Comparison of ENCODE assay signal across 27 cellular contexts in genomic region chr10:129694184-129694583, GRCh38.
A peak's percentile ranks its signal among the peaks of the same experiment; 100 is the strongest.
DNase-seq lines count a peak whose midpoint lies in the region; ATAC-seq, FAIRE-seq and TF ChIP-seq lines count a peak whose summit lies in the region.
"Had no signal": no experiment of that assay in that cellular context is flagged by ENCODE, and none has a peak within 500 bp of the region (broad histone marks: within the 10 kb centered on the region; RNA-seq: fewer than 3 reads in every experiment).

No MANE protein-coding gene starts in this region.

- peaks cover 2 to 14% (median 10%) of the 10 kb centered on the region in 4 donors for H3K4me1 ChIP-seq in liver (ENCODE audit: control insufficient read depth in 4 of 4, insufficient read depth in 4 of 4, low read length in 3 of 4)
- no peaks in the 10 kb centered on the region for H3K4me1 ChIP-seq in HepG2 (ENCODE audit: insufficient read depth, low read length)
- H3K4me1 ChIP-seq in endodermal cell (ENCODE audit: control insufficient read depth, insufficient read depth, low read length) = no peaks in the 10 kb centered on the region
- H3K4me1 ChIP-seq: Caco-2 had no signal

- CTCF ChIA-PET in HepG2 (lab: Yijun Ruan, JAX; ENCODE audit: low intra/inter-chr PET ratio, low total read pairs) = no interaction called here
- CTCF ChIA-PET in activated naive CD4-positive, alpha-beta T cell treated with anti-CD3 and anti-CD28 coated beads for 36 hours (lab: Charles Lee) = no interaction called here

- POLR2A ChIA-PET in HepG2 (lab: Yijun Ruan, JAX) = no interaction called here

- BruUV-seq in HepG2 (replicated peaks; lab: Mats Ljungman, UMichigan) = no TSS peak

- H3K27ac ChIP-seq in liver (ENCODE audit: low read depth in 1 of 2, low read length in 2 of 2) = peak overlapping the region in 1 of 2 donors; percentile 51
- H3K27ac ChIP-seq in HepG2 (ENCODE audit: extremely low read length, insufficient read depth, low read length) = no peak overlapping the region
- H3K27ac ChIP-seq in endodermal cell (ENCODE audit: low read depth, low read length) = no peak overlapping the region
- H3K27ac ChIP-seq: HL-60, RWPE1, SK-N-MC had no signal

- in situ Hi-C loops in HepG2 (cut with HindIII; ENCODE audit: extremely low pct_ligation_motif_present, low pct_unique_long_range_greater_than_20kb) = no loop called here

- TF ChIP-seq RAD21 in liver (IDR thresholded peaks at IDR 0.05) = peak; percentile 44 to 50
- no peak for TF ChIP-seq RAD21 in HepG2 (CRISPR knock-in tag; IDR thresholded peaks at IDR 0.05)

- H4K20me1 ChIP-seq in HepG2 (ENCODE audit: insufficient read depth, low read length) = no peaks in the 10 kb centered on the region

- no peak for FAIRE-seq in HepG2 (lab: Jason Lieb, UNC)
- FAIRE-seq: GM12891, H1 had no signal

- 58% methylated on average over 4 of the region's 4 CpGs for WGBS in liver
- 54% methylated on average over 2 of the region's 4 CpGs for WGBS in HepG2 (ENCODE audit: low lambda C conversion rate)
- WGBS in endodermal cell (ENCODE audit: insufficient coverage in 1 of 2, insufficient read length in 1 of 2), 2 experiments = 69 to 88% methylated on average over 2 to 4 of the region's 4 CpGs

- ATAC-seq in HepG2 (no peak; the same call in 2 of the 3 replicates), HG03095 (IDR thresholded peaks at IDR 0.05; ENCODE audit: unreplicated experiment) (no peak)
- ATAC-seq: Panc1 had no signal

- TF ChIP-seq POLR2A in HepG2 (IDR thresholded peaks at IDR 0.05; ENCODE audit: insufficient read depth in 1 of 2, low read depth in 2 of 2, low read length in 2 of 2) = no peak

- TF ChIP-seq CTCF in liver (IDR thresholded peaks at IDR 0.05; ENCODE audit: low read depth, low read length, missing input control) (no peak), HepG2 (CRISPR knock-in tag; IDR thresholded peaks at IDR 0.05) (no peak), endodermal cell (conservative IDR thresholded peaks at IDR 0.05) (no peak), osteocyte (IDR thresholded peaks at IDR 0.05) (no peak)

- H3K27me3 Mint-ChIP-seq in endodermal cell (ENCODE audit: insufficient read depth) = no peaks in the 10 kb centered on the region
- H3K27me3 Mint-ChIP-seq in osteocyte (ENCODE audit: unreplicated experiment) = no peaks in the 10 kb centered on the region
- no peaks in the 10 kb centered on the region for H3K27me3 Mint-ChIP-seq in activated naive CD4-positive, alpha-beta T cell treated with anti-CD3 and anti-CD28 coated beads for 36 hours (ENCODE audit: low read depth)
- H3K27me3 Mint-ChIP-seq: CD4-positive, alpha-beta memory T cell had no signal

- intact Hi-C loops in HepG2 (cut with micrococcal nuclease; ENCODE audit: unreplicated experiment) (no loop called here), posterior vena cava (cut with DNase I) (no loop called here)
- intact Hi-C loops in activated naive CD4-positive, alpha-beta T cell treated with anti-CD3 and anti-CD28 coated beads for 36 hours (cut with micrococcal nuclease) = no loop called here

- no peak overlapping the region for H3K9ac ChIP-seq in liver (ENCODE audit: low read depth in 1 of 2, low read length in 2 of 2)
- no peak overlapping the region for H3K9ac ChIP-seq in HepG2 (ENCODE audit: insufficient read depth, low read depth, low read length)
- H3K9ac ChIP-seq in endodermal cell (ENCODE audit: extremely low read depth, low read length, poor library complexity, severe bottlenecking) = no peak overlapping the region

- H3K27me3 ChIP-seq in liver (ENCODE audit: control insufficient read depth in 4 of 4, insufficient read depth in 4 of 4, low read length in 3 of 4) (no peaks in the 10 kb centered on the region), HepG2 (ENCODE audit: control insufficient read depth in 1 of 2, insufficient read depth in 2 of 2, low read length in 2 of 2) (no peaks in the 10 kb centered on the region), endodermal cell (ENCODE audit: control insufficient read depth, insufficient read depth, low read length, poor library complexity, severe bottlenecking) (no peaks in the 10 kb centered on the region)

- H3K4me3 ChIP-seq in liver (ENCODE audit: low read depth in 1 of 3, low read length in 3 of 3) = no peak overlapping the region
- no peak overlapping the region for H3K4me3 ChIP-seq in HepG2 (replicated peaks in 1 of 3; ENCODE audit: insufficient read depth in 1 of 3, low read depth in 2 of 3, low read length in 3 of 3)
- no peak overlapping the region for H3K4me3 ChIP-seq in endodermal cell (ENCODE audit: low read length)
- H3K4me3 ChIP-seq: SK-N-MC had no signal

- no peaks in the 10 kb centered on the region for H3K79me2 ChIP-seq in HepG2 (ENCODE audit: insufficient read depth, low read length)

- no peak overlapping the region for H3K4me3 Mint-ChIP-seq in endodermal cell
- H3K4me3 Mint-ChIP-seq in osteocyte (ENCODE audit: unreplicated experiment) = no peak overlapping the region
- no peak overlapping the region for H3K4me3 Mint-ChIP-seq in activated naive CD4-positive, alpha-beta T cell treated with anti-CD3 and anti-CD28 coated beads for 36 hours
- H3K4me3 Mint-ChIP-seq: CD4-positive, alpha-beta memory T cell had no signal

- TF ChIP-seq EP300 in HepG2 (IDR thresholded peaks at IDR 0.05; ENCODE audit: low read depth in 2 of 2, low read length in 2 of 2) (no peak), HepG2 (CRISPR knock-in tag; IDR thresholded peaks at IDR 0.05; ENCODE audit: borderline replicate concordance) (no peak)

- H3K36me3 ChIP-seq in liver (ENCODE audit: control insufficient read depth in 4 of 4, insufficient read depth in 3 of 4, low read depth in 1 of 4, low read length in 3 of 4) (no peaks in the 10 kb centered on the region), HepG2 (replicated peaks in 1 of 2; ENCODE audit: control insufficient read depth in 1 of 2, insufficient read depth in 2 of 2, low read length in 2 of 2) (no peaks in the 10 kb centered on the region), endodermal cell (ENCODE audit: control insufficient read depth, insufficient read depth, low read length) (no peaks in the 10 kb centered on the region)

- H3K4me2 ChIP-seq in HepG2 (ENCODE audit: low read depth, low read length) = no peak overlapping the region

- H3K9me3 Mint-ChIP-seq in endodermal cell (no peaks in the 10 kb centered on the region), osteocyte (ENCODE audit: unreplicated experiment) (no peaks in the 10 kb centered on the region)
- H3K9me3 Mint-ChIP-seq in activated naive CD4-positive, alpha-beta T cell treated with anti-CD3 and anti-CD28 coated beads for 36 hours = no peaks in the 10 kb centered on the region

- H3K36me3 Mint-ChIP-seq in endodermal cell (ENCODE audit: low read depth) (no peaks in the 10 kb centered on the region), osteocyte (ENCODE audit: unreplicated experiment) (no peaks in the 10 kb centered on the region)
- H3K36me3 Mint-ChIP-seq in activated naive CD4-positive, alpha-beta T cell treated with anti-CD3 and anti-CD28 coated beads for 36 hours (ENCODE audit: low read depth) = peaks cover 11% of the 10 kb centered on the region

- H3K27ac Mint-ChIP-seq in endodermal cell (no peak overlapping the region), osteocyte (ENCODE audit: unreplicated experiment) (no peak overlapping the region)
- H3K27ac Mint-ChIP-seq in activated naive CD4-positive, alpha-beta T cell treated with anti-CD3 and anti-CD28 coated beads for 36 hours = no peak overlapping the region

- no peaks in the 10 kb centered on the region for H3K9me3 ChIP-seq in liver (ENCODE audit: control insufficient read depth in 4 of 4, low read length in 3 of 4)
- H3K9me3 ChIP-seq in HepG2 (ENCODE audit: low read length) = peaks cover 5% of the 10 kb centered on the region; the same call in 1 of the 2 replicates
- no peaks in the 10 kb centered on the region for H3K9me3 ChIP-seq in endodermal cell (ENCODE audit: control insufficient read depth, low read length)
- H3K9me3 ChIP-seq: Caco-2 had no signal

- H3K4me1 Mint-ChIP-seq in endodermal cell (peaks cover 6% of the 10 kb centered on the region), osteocyte (ENCODE audit: unreplicated experiment) (no peaks in the 10 kb centered on the region)
- no peaks in the 10 kb centered on the region for H3K4me1 Mint-ChIP-seq in activated naive CD4-positive, alpha-beta T cell treated with anti-CD3 and anti-CD28 coated beads for 36 hours (ENCODE audit: low read depth)

- DNase-seq in HepG2 (ENCODE audit: low spot score) (no peak), endodermal cell (peak; percentile 58), osteocyte (ENCODE audit: extremely low spot score, unreplicated experiment) (peak; percentile 57), posterior vena cava (ENCODE audit: low spot score) (no peak)
- DNase-seq in activated naive CD4-positive, alpha-beta T cell treated with anti-CD3 and anti-CD28 coated beads for 36 hours = no peak
- DNase-seq: Caco-2; CD4-positive, alpha-beta memory T cell; DMS79; EL; GDM1; HCEC 1CT; Karpas-422; NCI-H1092 treated with DMSO at 0.1 percent for 48 hours; NCI-H1436 treated with DMSO at 0.1 percent for 48 hours; NCI-H187 treated with DMSO at 0.1 percent for 48 hours; NCI-H2107; NCI-H446 treated with DMSO at 0.1 percent for 48 hours; NCI-H69; SHP77 treated with DMSO at 0.1 percent for 48 hours had no signal

- H2AFZ ChIP-seq in HepG2 (ENCODE audit: low read length) = no peak overlapping the region

TF ChIP-seq in liver, 16 proteins besides CTCF, POLR2A, EP300 and RAD21:
- no peak for TF ChIP-seq GABPA (IDR thresholded peaks at IDR 0.05 in 1 of 2, conservative IDR thresholded peaks at IDR 0.05 in 1 of 2)
- TF ChIP-seq HNF4A (conservative IDR thresholded peaks at IDR 0.05) = no peak
- TF ChIP-seq, protein P1, sequence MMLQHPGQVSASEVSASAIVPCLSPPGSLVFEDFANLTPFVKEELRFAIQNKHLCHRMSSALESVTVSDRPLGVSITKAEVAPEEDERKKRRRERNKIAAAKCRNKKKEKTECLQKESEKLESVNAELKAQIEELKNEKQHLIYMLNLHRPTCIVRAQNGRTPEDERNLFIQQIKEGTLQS (IDR thresholded peaks at IDR 0.05) = no peak

TF ChIP-seq in HepG2, 621 proteins besides CTCF, POLR2A, EP300 and RAD21 (continues in another document):
- TF ChIP-seq ZNF367 (CRISPR knock-in tag; IDR thresholded peaks at IDR 0.05; ENCODE audit: borderline replicate concordance) (no peak), ETS1 (CRISPR knock-in tag; IDR thresholded peaks at IDR 0.05) (no peak)

Comparison
In these comparisons a context has a peak if more than half of its experiments do, and no peak if none do; other contexts are left out.
1. DNase-seq: peak in endodermal cell (single experiment) and osteocyte (single experiment); none in HepG2 (single experiment), activated naive CD4-positive, alpha-beta T cell treated with anti-CD3 and anti-CD28 coated beads for 36 hours (single experiment) and posterior vena cava (single experiment).